1 cellular context compared by ENCODE assay signal in genomic region chr19:9958451-9958850, GRCh38.
TF ChIP-seq lines count a peak whose summit lies in the region.

No MANE protein-coding gene starts in this region.

TF ChIP-seq in SK-N-SH, 30 proteins besides CTCF, POLR2A, EP300 and RAD21 (continued from another document):
- TF ChIP-seq ZBTB33 (IDR thresholded peaks at IDR 0.05; ENCODE audit: borderline replicate concordance, low read depth), result no peak
- no peak for TF ChIP-seq CHD2 (IDR thresholded peaks at IDR 0.05; ENCODE audit: low read length, partially characterized antibody)
- no peak for TF ChIP-seq RXRA (IDR thresholded peaks at IDR 0.05; ENCODE audit: borderline replicate concordance, low read depth)
